1 cellular context compared by ENCODE assay signal in genomic region chr2:70901235-70902066, GRCh38.
A peak's percentile ranks its signal among the peaks of the same experiment; 100 is the strongest.
TF ChIP-seq lines count a peak whose summit lies in the region.

No MANE protein-coding gene starts in this region.

TF ChIP-seq in HEK293, 187 proteins besides CTCF, POLR2A, EP300 and RAD21 (continued from another document):
- TF ChIP-seq ZNF148 (tag by site-specific recombination; IDR thresholded peaks at IDR 0.05; ENCODE audit: borderline replicate concordance), result no peak
- TF ChIP-seq ZBTB48 (tag by site-specific recombination; IDR thresholded peaks at IDR 0.05), result peak; percentile 66
- no peak for TF ChIP-seq ZNF19 (tag by site-specific recombination; IDR thresholded peaks at IDR 0.05; ENCODE audit: low read depth)
- TF ChIP-seq ZNF280D (tag by site-specific recombination; IDR thresholded peaks at IDR 0.05), result no peak
- no peak; the same call in 1 of the 2 replicates for TF ChIP-seq ZNF692 (tag by site-specific recombination; IDR thresholded peaks at IDR 0.05)
- no peak for TF ChIP-seq ZNF112 (tag by site-specific recombination; IDR thresholded peaks at IDR 0.05)
- TF ChIP-seq ZNF792 (tag by site-specific recombination; IDR thresholded peaks at IDR 0.05), result no peak
- TF ChIP-seq ZEB2 (tag by site-specific recombination; IDR thresholded peaks at IDR 0.05), result no peak
- no peak for TF ChIP-seq ZSCAN30 (tag by site-specific recombination; IDR thresholded peaks at IDR 0.05)
- TF ChIP-seq REPIN1 (tag by site-specific recombination; IDR thresholded peaks at IDR 0.05; ENCODE audit: low read depth), result no peak
- no peak for TF ChIP-seq ZNF174 (tag by site-specific recombination; IDR thresholded peaks at IDR 0.05)
- TF ChIP-seq ZNF157 (tag by site-specific recombination; IDR thresholded peaks at IDR 0.05), result no peak
- no peak for TF ChIP-seq PRDM6 (tag by site-specific recombination; IDR thresholded peaks at IDR 0.05)
- no peak for TF ChIP-seq ZNF350 (tag by site-specific recombination; IDR thresholded peaks at IDR 0.05)
